14 cellular contexts compared by ENCODE assay signal in the genomic region with DNA sequence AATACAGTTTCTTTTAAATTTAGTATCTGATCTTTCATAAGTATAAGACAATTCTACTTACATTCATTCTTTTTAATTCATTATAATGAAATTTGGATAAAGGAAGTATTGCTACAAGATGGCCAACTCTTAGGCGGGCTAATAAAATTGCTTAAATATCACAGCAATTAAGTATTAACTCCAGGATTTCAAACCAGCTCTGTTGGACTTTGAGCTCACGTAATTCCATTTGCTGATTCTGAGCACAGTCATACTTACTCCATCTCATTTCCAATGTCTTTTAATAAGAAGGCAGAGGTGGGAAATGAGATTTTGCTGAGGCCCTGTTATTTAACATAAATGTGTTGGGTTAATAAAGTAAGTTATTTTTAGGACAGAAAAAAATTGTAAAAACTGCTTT.
DNase-seq lines count a peak whose midpoint lies in the region; ATAC-seq lines count a peak whose summit lies in the region.
"Had no signal": no experiment of that assay in that cellular context is flagged by ENCODE, and none has a peak within 500 bp of the region (broad histone marks: within the 10 kb centered on the region; RNA-seq: fewer than 3 reads in every experiment).

No MANE protein-coding gene starts in this region.

- no peak overlapping the region for H3K4me3 Mint-ChIP-seq in activated T-cell treated with anti-CD3 and anti-CD28 coated beads, Interleukin-2, amount 50 U/mL, for 72 hours
- H3K4me3 Mint-ChIP-seq: B cell, CD14-positive monocyte had no signal

- H3K36me3 Mint-ChIP-seq in activated T-cell treated with anti-CD3 and anti-CD28 coated beads, Interleukin-2, amount 50 U/mL, for 72 hours (ENCODE audit: insufficient read depth in 2 of 2): peaks cover 0 to 4% of the 10 kb centered on the region in 2 donors
- H3K36me3 Mint-ChIP-seq: CD14-positive monocyte had no signal

- no peak overlapping the region for H3K27ac Mint-ChIP-seq in activated T-cell treated with anti-CD3 and anti-CD28 coated beads, Interleukin-2, amount 50 U/mL, for 72 hours
- H3K27ac Mint-ChIP-seq: B cell, CD14-positive monocyte had no signal

- H3K9me3 Mint-ChIP-seq in activated T-cell treated with anti-CD3 and anti-CD28 coated beads, Interleukin-2, amount 50 U/mL, for 72 hours: peaks cover 6 to 7% of the 10 kb centered on the region in 2 donors

- no peaks in the 10 kb centered on the region for H3K27me3 Mint-ChIP-seq in activated T-cell treated with anti-CD3 and anti-CD28 coated beads, Interleukin-2, amount 50 U/mL, for 72 hours (ENCODE audit: low read depth)
- H3K27me3 Mint-ChIP-seq: B cell had no signal

- DNase-seq in NCI-H2171 (lab: John Stamatoyannopoulos, UW): peak; percentile 74
- DNase-seq in NCI-H2171 treated with DMSO at 0.1 percent for 48 hours (lab: John Stamatoyannopoulos, UW): no peak
- peak; percentile 79 for DNase-seq in NCI-H524 treated with DMSO at 0.1 percent for 48 hours (lab: John Stamatoyannopoulos, UW)
- DNase-seq in kidney tubule cell (ENCODE audit: low spot score): peak; percentile 61
- no peak for DNase-seq in activated T-cell treated with anti-CD3 and anti-CD28 coated beads, Interleukin-2, amount 50 U/mL, for 72 hours
- DNase-seq in NCI-H526 (lab: John Stamatoyannopoulos, UW): no peak
- DNase-seq in cerebellum (ENCODE audit: low spot score): no peak
- DNase-seq: Kasumi-1, NCI-H1694, NCI-H2081, SIG-M5 had no signal

- ATAC-seq in activated T-cell treated with anti-CD3 and anti-CD28 coated beads, Interleukin-2, amount 50 U/mL, for 72 hours (replicated peaks in 1 of 2): no peak
- ATAC-seq: Panc1 had no signal

- H3K4me1 Mint-ChIP-seq in activated T-cell treated with anti-CD3 and anti-CD28 coated beads, Interleukin-2, amount 50 U/mL, for 72 hours (ENCODE audit: low read depth): no peaks in the 10 kb centered on the region
- H3K4me1 Mint-ChIP-seq: B cell, CD14-positive monocyte had no signal

Comparison
In these comparisons a context has a peak if more than half of its experiments do, and no peak if none do; other contexts are left out.
1. DNase-seq: peak in NCI-H2171 (single experiment), NCI-H524 treated with DMSO at 0.1 percent for 48 hours (single experiment) and kidney tubule cell (single experiment); none in NCI-H2171 treated with DMSO at 0.1 percent for 48 hours (single experiment), activated T-cell treated with anti-CD3 and anti-CD28 coated beads, Interleukin-2, amount 50 U/mL, for 72 hours (0 of 2), NCI-H526 (0 of 2) and cerebellum (single experiment).